Comparison of ENCODE assay signal across 17 cellular contexts in the genomic region with DNA sequence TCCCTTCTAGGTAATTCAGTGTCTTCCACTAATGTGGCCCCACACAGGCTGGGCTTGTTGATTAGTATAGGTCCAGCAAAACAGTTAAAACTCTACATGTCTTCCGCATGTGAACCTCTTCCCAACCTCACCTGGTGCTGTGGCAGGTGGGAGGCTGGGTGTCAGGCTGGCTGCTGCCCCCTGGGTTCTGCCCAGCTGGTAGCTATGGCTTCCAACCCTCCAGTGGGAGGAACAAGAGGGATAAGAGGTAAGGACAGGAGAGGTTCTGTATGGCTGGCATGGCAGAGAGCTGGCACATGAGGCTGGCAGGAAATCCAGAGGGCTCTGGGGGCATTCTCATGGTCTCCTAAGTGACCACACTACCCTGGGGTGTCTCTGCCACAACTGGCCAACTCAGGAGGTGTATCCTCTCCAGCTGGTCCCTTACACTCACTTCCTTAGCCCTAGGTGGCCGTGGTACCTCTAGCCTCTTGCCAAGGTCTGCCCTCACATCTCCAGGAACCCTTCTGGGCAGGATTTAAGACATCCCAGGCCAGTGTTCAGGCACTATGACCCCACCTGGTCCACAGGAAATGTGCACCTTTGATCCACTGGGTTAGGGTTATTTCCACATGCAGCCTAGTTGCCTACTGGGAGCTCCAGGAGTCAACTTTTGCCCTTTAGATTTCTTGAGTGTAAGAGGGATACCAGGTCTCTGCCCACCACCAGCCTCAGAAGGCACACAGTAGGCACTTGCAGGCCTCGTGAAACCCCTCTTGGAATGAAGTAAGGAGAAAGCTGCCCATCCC.
"Had no signal": no experiment of that assay in that cellular context is flagged by ENCODE, and none has a peak within 500 bp of the region (broad histone marks: within the 10 kb centered on the region; RNA-seq: fewer than 3 reads in every experiment).

No MANE protein-coding gene starts in this region.

- H3K4me3 Mint-ChIP-seq: activated T-helper 1 cell treated with anti-CD3 and anti-CD28 coated beads, Interleukin-12 subunit alpha, Interleukin-12 subunit beta, Interleukin-2, Interleukin-4 antibody, amounts not matched to agents 30 ng/mL and 10 ng/mL and 1 ng/mL, durations not matched to agents 14 hours and 24 hours and 36 hours; natural killer cell; T-helper 17 cell; WTC11 had no signal

- H3K4me1 ChIP-seq: lower lobe of right lung, thyroid gland had no signal

- H3K4me1 Mint-ChIP-seq: T-helper 17 cell, WTC11 had no signal

- H3K27ac ChIP-seq: cardiac muscle cell, lower lobe of right lung, thyroid gland had no signal

- H3K36me3 ChIP-seq: cardiac muscle cell, lower lobe of right lung, thyroid gland had no signal

- H3K9me3 ChIP-seq: mucosa of descending colon, thyroid gland had no signal

- H3K36me3 Mint-ChIP-seq: WTC11 had no signal

- ATAC-seq: left cardiac atrium, mucosa of descending colon, natural killer cell, T-helper 17 cell, WTC11 had no signal

- DNase-seq: activated CD4-positive, alpha-beta T cell treated with anti-CD3 and anti-CD28 coated beads, Interleukin-2, amount 50 U/mL, for 1 hour; activated CD8-positive, alpha-beta memory T cell treated with anti-CD3 and anti-CD28 coated beads, Interleukin-2, amount 50 U/mL, for 4 hours; activated naive CD4-positive, alpha-beta T cell; effector memory CD4-positive, alpha-beta T cell; hippocampal formation; left cardiac atrium; lower lobe of right lung; mucosa of descending colon; natural killer cell; occipital lobe; SHP77; stimulated activated CD4-positive, alpha-beta T cell treated with anti-CD3 and anti-CD28 coated beads, Interleukin-2, amount 100 ng/mL, for 48 hours; T-helper 17 cell; thyroid gland had no signal

- H3K27me3 ChIP-seq: cardiac muscle cell, thyroid gland had no signal

- H3K4me3 ChIP-seq: cardiac muscle cell, lower lobe of right lung, mucosa of descending colon, thyroid gland had no signal

- H3K27ac Mint-ChIP-seq: activated T-helper 1 cell treated with anti-CD3 and anti-CD28 coated beads, Interleukin-12 subunit alpha, Interleukin-12 subunit beta, Interleukin-2, Interleukin-4 antibody, amounts not matched to agents 30 ng/mL and 10 ng/mL and 1 ng/mL, durations not matched to agents 14 hours and 24 hours and 36 hours; natural killer cell; T-helper 17 cell; WTC11 had no signal
